10 cellular contexts compared by ENCODE assay signal in the genomic region with DNA sequence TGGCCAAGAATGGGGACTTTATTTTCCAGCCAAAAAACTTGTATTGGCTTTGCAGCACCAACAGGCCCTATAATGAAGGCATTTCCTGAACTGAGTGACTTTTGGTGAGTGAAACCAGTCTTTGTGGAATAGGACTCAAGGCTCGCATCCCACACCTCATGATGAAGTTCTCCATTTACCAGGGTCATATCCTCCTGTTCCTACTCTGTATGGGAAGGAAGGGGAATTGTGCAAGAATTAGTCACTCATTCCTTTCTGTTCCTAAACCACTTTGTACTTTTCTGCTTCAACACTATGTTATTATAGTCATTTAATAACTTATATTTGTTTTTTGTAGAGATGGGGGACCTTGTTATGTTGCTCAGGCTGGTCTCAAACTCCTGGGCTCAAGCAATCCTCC. TPM values are rescaled to one million over a fixed set of nuclear protein-coding genes. Genes with fewer than 3 reads are reported as not detected.
DNase-seq lines count a peak whose midpoint lies in the region; TF ChIP-seq lines count a peak whose summit lies in the region.
"Had no signal": no experiment of that assay in that cellular context is flagged by ENCODE, and none has a peak within 500 bp of the region (broad histone marks: within the 10 kb centered on the region; RNA-seq: fewer than 3 reads in every experiment).

No MANE protein-coding gene starts in this region.

- in situ Hi-C loops in brain microvascular endothelial cell (cut with HindIII; ENCODE audit: low pct_ligation_motif_present, low sequenced_read_pairs) = loop anchor here (25.0 kb wide), 1 partner anchor 147 kb away; no protein-coding TSS in a partner anchor

- H3K4me3 ChIP-seq in KMS-11 (IDR thresholded peaks at IDR 0.05; ENCODE audit: insufficient read depth, low read depth, low read length) (no peak overlapping the region), brain microvascular endothelial cell (ENCODE audit: low read depth, low read length) (no peak overlapping the region)
- H3K4me3 ChIP-seq: tibial artery had no signal

- H3K36me3 ChIP-seq in KMS-11 (ENCODE audit: insufficient read depth) = no peaks in the 10 kb centered on the region
- H3K36me3 ChIP-seq in brain microvascular endothelial cell (replicated peaks) = no peaks in the 10 kb centered on the region
- H3K36me3 ChIP-seq: heart right ventricle, tibial artery had no signal

- DNase-seq in Daoy (ENCODE audit: low read depth) (peak; percentile 60), brain microvascular endothelial cell (peak; percentile 56), lung microvascular endothelial cell (ENCODE audit: low read depth in 2 of 2) (peak; percentile 69 to 91), HuH-7.5 (ENCODE audit: low spot score) (no peak), head of caudate nucleus (no peak), amygdala (lab: John Stamatoyannopoulos, UW) (no peak), DMS 273 (lab: John Stamatoyannopoulos, UW; ENCODE audit: unreplicated experiment) (no peak)
- DNase-seq: heart right ventricle had no signal

- H3K27ac ChIP-seq in KMS-11 = peak overlapping the region; percentile 81; the same call in 1 of the 2 replicates
- H3K27ac ChIP-seq in brain microvascular endothelial cell = peak overlapping the region; percentile 94

- H3K4me1 ChIP-seq in KMS-11 (ENCODE audit: low read depth, poor library complexity, severe bottlenecking) = peaks cover 31% of the 10 kb centered on the region

- no peaks in the 10 kb centered on the region; the same call in 1 of the 2 replicates for H4K20me1 ChIP-seq in KMS-11 (ENCODE audit: insufficient read depth)

- peak overlapping the region; percentile 86; the same call in 1 of the 2 replicates for H2AFZ ChIP-seq in KMS-11 (ENCODE audit: low read depth)

- TF ChIP-seq CTCF in KMS-11 (conservative IDR thresholded peaks at IDR 0.05; ENCODE audit: low read depth, low read length) = no peak
- TF ChIP-seq CTCF in brain microvascular endothelial cell (IDR thresholded peaks at IDR 0.05; ENCODE audit: low read depth, low read length, missing control alignments) = no peak

- H3K79me2 ChIP-seq in KMS-11 (ENCODE audit: insufficient read depth, low read depth) = peaks cover 35% of the 10 kb centered on the region

- no peak overlapping the region for H3K9ac ChIP-seq in KMS-11

- H3K27me3 ChIP-seq in KMS-11 (ENCODE audit: insufficient read depth, low read depth) (no peaks in the 10 kb centered on the region), brain microvascular endothelial cell (replicated peaks) (no peaks in the 10 kb centered on the region)
- H3K27me3 ChIP-seq: tibial artery had no signal

- intact Hi-C loops in head of caudate nucleus (cut with DNase I) = no loop called here

- peak overlapping the region; percentile 85 for H3K4me2 ChIP-seq in KMS-11

RNA-seq across cellular contexts. Expression of a gene that starts 2.3 kb away (rescaled TPM):
- total RNA-seq in Daoy (2014; rRNA removed; shearing (Covaris generic)) = 20.9 and 32.3 TPM in 2 replicates
- total RNA-seq in lung microvascular endothelial cell = 11.7 and 18.3 TPM in 2 replicates

RNA-seq across cellular contexts. Expression of a gene that starts 18.3 kb away (rescaled TPM):
- 2.4 and 2.7 TPM in 2 replicates for total RNA-seq in Daoy (2014; rRNA removed; shearing (Covaris generic))
- 0.40 and 0.87 TPM in 2 replicates for total RNA-seq in lung microvascular endothelial cell

RNA-seq across cellular contexts. Expression of a gene that starts 28.0 kb away (rescaled TPM):
- 0.06 and 0.80 TPM in 2 replicates for total RNA-seq in Daoy (2014; rRNA removed; shearing (Covaris generic))
- total RNA-seq in lung microvascular endothelial cell = not detected in 2 replicates
- total RNA-seq: heart right ventricle had no signal

RNA-seq across cellular contexts. Expression of a gene that starts 41.9 kb away (rescaled TPM):
- total RNA-seq in Daoy (2014; rRNA removed; shearing (Covaris generic)) = 45.5 and 48.3 TPM in 2 replicates
- total RNA-seq in lung microvascular endothelial cell = 1.6 and 8.9 TPM in 2 replicates

Comparison
In these comparisons a context has a peak if more than half of its experiments do, and no peak if none do; other contexts are left out.
1. DNase-seq: peak in Daoy (single experiment), brain microvascular endothelial cell (single experiment) and lung microvascular endothelial cell (2 of 2); none in HuH-7.5 (single experiment), head of caudate nucleus (0 of 42), amygdala (0 of 56) and DMS 273 (single experiment).